ENCODE assay signal across 29 cellular contexts in genomic region chr14:71646518-71646917, GRCh38.
DNase-seq lines count a peak whose midpoint lies in the region; ATAC-seq and TF ChIP-seq lines count a peak whose summit lies in the region.
"Had no signal": no experiment of that assay in that cellular context is flagged by ENCODE, and none has a peak within 500 bp of the region (broad histone marks: within the 10 kb centered on the region; RNA-seq: fewer than 3 reads in every experiment).

No MANE protein-coding gene starts in this region.

- no peak for DNase-seq in HFFc6
- DNase-seq in endodermal cell, result no peak
- DNase-seq in stimulated activated CD4-positive, alpha-beta T cell treated with anti-CD3 and anti-CD28 coated beads, Interleukin-1b, Interleukin-23, amount 100 ng/mL, for 48 hours, result no peak
- DNase-seq in activated naive CD4-positive, alpha-beta T cell treated with Interleukin-2 at 50 U/mL for 16 hours, result no peak
- DNase-seq in NCI-H2107 (lab: John Stamatoyannopoulos, UW), result no peak
- DNase-seq: activated CD4-positive, alpha-beta memory T cell treated with anti-CD3 and anti-CD28 coated beads, Interleukin-2, amount 10 ng/mL, durations not matched to agents 7 days and 5 days; activated CD8-positive, alpha-beta memory T cell treated with anti-CD3 and anti-CD28 coated beads, Interleukin-2, amount 50 U/mL, for 4 hours; activated naive CD4-positive, alpha-beta T cell treated with anti-CD3 and anti-CD28 coated beads for 36 hours; CD4-positive, alpha-beta T cell; cerebellar nuclear complex; foreskin melanocyte; heart right ventricle; kidney glomerular epithelial cell; naive thymus-derived CD4-positive, alpha-beta T cell; NCI-H1694; NCI-H2171 treated with DMSO at 0.1 percent for 48 hours; nucleus accumbens; stimulated activated CD4-positive, alpha-beta T cell treated with anti-CD3 and anti-CD28 coated beads, Interleukin-15, amount 100 ng/mL, for 24 hours had no signal

- H3K9ac ChIP-seq in endodermal cell (ENCODE audit: extremely low read depth, low read length, poor library complexity, severe bottlenecking) (no peak overlapping the region), parathyroid adenoma (no peak overlapping the region)

- TF ChIP-seq CTCF in HFFc6 (IDR thresholded peaks at IDR 0.05), result no peak
- TF ChIP-seq CTCF in endodermal cell (conservative IDR thresholded peaks at IDR 0.05), result no peak
- no peak for TF ChIP-seq CTCF in parathyroid adenoma (IDR thresholded peaks at IDR 0.05)

- peak overlapping the region; percentile 63; the same call in 1 of the 2 replicates for H3K27ac ChIP-seq in ACC112 (ENCODE audit: low read depth, low read length)
- no peak overlapping the region for H3K27ac ChIP-seq in endodermal cell (ENCODE audit: low read depth, low read length)
- peak overlapping the region; percentile 85 for H3K27ac ChIP-seq in parathyroid adenoma
- H3K27ac ChIP-seq: heart right ventricle had no signal

- H2AFZ ChIP-seq in ACC112 (ENCODE audit: low read length, unreplicated experiment) (no peak overlapping the region), parathyroid adenoma (peak overlapping the region; percentile 61)

- WGBS in endodermal cell (ENCODE audit: insufficient coverage in 1 of 2, insufficient read length in 1 of 2), 2 experiments, result no CpG with 5 or more reads among the region's 1 CpG

- H3K4me2 ChIP-seq in parathyroid adenoma (ENCODE audit: low read length), result peak overlapping the region; percentile 33

- H3K27me3 Mint-ChIP-seq in HFFc6 (ENCODE audit: insufficient read depth), result no peaks in the 10 kb centered on the region
- H3K27me3 Mint-ChIP-seq in endodermal cell (ENCODE audit: insufficient read depth), result no peaks in the 10 kb centered on the region
- H3K27me3 Mint-ChIP-seq: activated CD4-positive, alpha-beta memory T cell treated with anti-CD3 and anti-CD28 coated beads, Interleukin-2, amount 10 ng/mL, durations not matched to agents 7 days and 5 days; CD4-positive, alpha-beta T cell; IgD-negative memory B cell; naive thymus-derived CD4-positive, alpha-beta T cell had no signal

- H3K4me3 ChIP-seq in ACC112 (ENCODE audit: low read depth, low read length), result no peak overlapping the region
- H3K4me3 ChIP-seq in endodermal cell (ENCODE audit: low read length), result no peak overlapping the region
- H3K4me3 ChIP-seq in parathyroid adenoma (ENCODE audit: low read depth, low read length), result no peak overlapping the region
- H3K4me3 ChIP-seq: HAP-1, heart right ventricle, upper lobe of left lung had no signal

- H3K4me3 Mint-ChIP-seq in HFFc6 (no peak overlapping the region), endodermal cell (peak overlapping the region; percentile 33)
- H3K4me3 Mint-ChIP-seq: activated CD4-positive, alpha-beta memory T cell treated with anti-CD3 and anti-CD28 coated beads, Interleukin-2, amount 10 ng/mL, durations not matched to agents 7 days and 5 days; activated naive CD4-positive, alpha-beta T cell treated with anti-CD3 and anti-CD28 coated beads for 36 hours; activated T-helper 1 cell treated with anti-CD3 and anti-CD28 coated beads, Interleukin-12 subunit alpha, Interleukin-12 subunit beta, Interleukin-2, Interleukin-4 antibody, amounts not matched to agents 30 ng/mL and 10 ng/mL and 1 ng/mL, durations not matched to agents 14 hours and 24 hours and 36 hours; CD4-positive, alpha-beta T cell; IgD-negative memory B cell; naive thymus-derived CD4-positive, alpha-beta T cell; stimulated activated effector memory CD8-positive, alpha-beta T cell treated with anti-CD3 and anti-CD28 coated beads, Interleukin-12 subunit alpha, Interleukin-12 subunit beta, amount 100 ng/mL, for 72 hours; T-helper 1 cell treated with Interleukin-12 subunit alpha and Interleukin-12 subunit beta and Interleukin-4 antibody, amounts not matched to agents 30 μg/mL and 1 μg/mL, for 36 hours had no signal

- peaks cover 11% of the 10 kb centered on the region for H3K36me3 ChIP-seq in ACC112 (ENCODE audit: insufficient read depth, low read length)
- H3K36me3 ChIP-seq in endodermal cell (ENCODE audit: control insufficient read depth, insufficient read depth, low read length), result peaks cover 6% of the 10 kb centered on the region
- no peaks in the 10 kb centered on the region for H3K36me3 ChIP-seq in parathyroid adenoma (ENCODE audit: control insufficient read depth, insufficient read depth, low read length)
- H3K36me3 ChIP-seq: HAP-1, upper lobe of left lung had no signal

- peaks cover 25% of the 10 kb centered on the region for H3K9me3 ChIP-seq in endodermal cell (ENCODE audit: control insufficient read depth, low read length)
- H3K9me3 ChIP-seq in parathyroid adenoma (ENCODE audit: control insufficient read depth, low read length), result no peaks in the 10 kb centered on the region
- H3K9me3 ChIP-seq: HAP-1, upper lobe of left lung had no signal

- peaks cover 70% of the 10 kb centered on the region for H3K36me3 Mint-ChIP-seq in HFFc6 (ENCODE audit: low read depth)
- peaks cover 45% of the 10 kb centered on the region for H3K36me3 Mint-ChIP-seq in endodermal cell (ENCODE audit: low read depth)

- H3K9me3 Mint-ChIP-seq in HFFc6 (peaks cover 12% of the 10 kb centered on the region), endodermal cell (peaks cover 19% of the 10 kb centered on the region)

- H3K27ac Mint-ChIP-seq in HFFc6 (peak overlapping the region; percentile 12; the same call in 1 of the 2 replicates), endodermal cell (peak overlapping the region; percentile 87)
- H3K27ac Mint-ChIP-seq: activated CD4-positive, alpha-beta memory T cell treated with anti-CD3 and anti-CD28 coated beads, Interleukin-2, amount 10 ng/mL, durations not matched to agents 7 days and 5 days; activated naive CD4-positive, alpha-beta T cell treated with anti-CD3 and anti-CD28 coated beads for 36 hours; activated T-helper 1 cell treated with anti-CD3 and anti-CD28 coated beads, Interleukin-12 subunit alpha, Interleukin-12 subunit beta, Interleukin-2, Interleukin-4 antibody, amounts not matched to agents 30 ng/mL and 10 ng/mL and 1 ng/mL, durations not matched to agents 14 hours and 24 hours and 36 hours; CD4-positive, alpha-beta T cell; naive thymus-derived CD4-positive, alpha-beta T cell; stimulated activated effector memory CD8-positive, alpha-beta T cell treated with anti-CD3 and anti-CD28 coated beads, Interleukin-12 subunit alpha, Interleukin-12 subunit beta, amount 100 ng/mL, for 72 hours; T-helper 1 cell treated with Interleukin-12 subunit alpha and Interleukin-12 subunit beta and Interleukin-4 antibody, amounts not matched to agents 30 μg/mL and 1 μg/mL, for 36 hours had no signal

- H3K27me3 ChIP-seq in ACC112 (ENCODE audit: insufficient read depth, low read length) (no peaks in the 10 kb centered on the region), endodermal cell (ENCODE audit: control insufficient read depth, insufficient read depth, low read length, poor library complexity, severe bottlenecking) (no peaks in the 10 kb centered on the region), parathyroid adenoma (ENCODE audit: control insufficient read depth, insufficient read depth, low read length) (no peaks in the 10 kb centered on the region)
- H3K27me3 ChIP-seq: heart right ventricle, upper lobe of left lung had no signal

- no peak for ATAC-seq in GM18873 (IDR thresholded peaks at IDR 0.05; ENCODE audit: low FRiP score, unreplicated experiment)
- ATAC-seq: heart right ventricle; naive thymus-derived CD4-positive, alpha-beta T cell; Right ventricle myocardium inferior; SK-N-SH treated with all-trans-retinoic acid at 6 μM for 48 hours; stimulated activated effector memory CD8-positive, alpha-beta T cell treated with anti-CD3 and anti-CD28 coated beads, Interleukin-12 subunit alpha, Interleukin-12 subunit beta, amount 100 ng/mL, for 72 hours had no signal

- H3K4me1 Mint-ChIP-seq in HFFc6 (ENCODE audit: low read depth) (peaks cover 65% of the 10 kb centered on the region), endodermal cell (peaks cover 30% of the 10 kb centered on the region)
- H3K4me1 Mint-ChIP-seq: activated CD4-positive, alpha-beta memory T cell treated with anti-CD3 and anti-CD28 coated beads, Interleukin-2, amount 10 ng/mL, durations not matched to agents 7 days and 5 days; stimulated activated effector memory CD8-positive, alpha-beta T cell treated with anti-CD3 and anti-CD28 coated beads, Interleukin-12 subunit alpha, Interleukin-12 subunit beta, amount 100 ng/mL, for 72 hours had no signal

- peaks cover 21% of the 10 kb centered on the region for H3K4me1 ChIP-seq in ACC112 (ENCODE audit: control insufficient read depth, insufficient read depth, low read length, unreplicated experiment)
- H3K4me1 ChIP-seq in endodermal cell (ENCODE audit: control insufficient read depth, insufficient read depth, low read length), result peaks cover 5% of the 10 kb centered on the region
- peaks cover 23% of the 10 kb centered on the region for H3K4me1 ChIP-seq in parathyroid adenoma

- no peaks in the 10 kb centered on the region for H3K79me2 ChIP-seq in ACC112 (ENCODE audit: control insufficient read depth, insufficient read depth, low read length, unreplicated experiment)
- H3K79me2 ChIP-seq in parathyroid adenoma, result no peaks in the 10 kb centered on the region
